ENCODE assay signal across 10 cellular contexts in genomic region chr17:66904760-66905637, GRCh38. TPM values are rescaled to one million over a fixed set of nuclear protein-coding genes. Genes with fewer than 3 reads are reported as not detected.
A peak's percentile ranks its signal among the peaks of the same experiment; 100 is the strongest.
DNase-seq lines count a peak whose midpoint lies in the region; ATAC-seq and TF ChIP-seq lines count a peak whose summit lies in the region.
"Had no signal": no experiment of that assay in that cellular context is flagged by ENCODE, and none has a peak within 500 bp of the region (broad histone marks: within the 10 kb centered on the region; RNA-seq: fewer than 3 reads in every experiment).

No MANE protein-coding gene starts in this region.

- H3K4me1 ChIP-seq in left lung (peaks cover 2 to 5% of the 10 kb centered on the region in 2 donors), endodermal cell (ENCODE audit: control insufficient read depth, insufficient read depth, low read length) (no peaks in the 10 kb centered on the region)

- H3K36me3 ChIP-seq in left lung, result no peaks in the 10 kb centered on the region
- H3K36me3 ChIP-seq in endodermal cell (ENCODE audit: control insufficient read depth, insufficient read depth, low read length), result no peaks in the 10 kb centered on the region

- intact Hi-C loops in left lung (cut with DNase I), result loop anchor here in 1 of 2 donors (5.0 kb wide), 1 partner anchor 188 kb away; no protein-coding TSS in a partner anchor

- DNase-seq in AG08396 (ENCODE audit: low spot score), result peak; percentile 41
- DNase-seq in NCI-H2081 (lab: John Stamatoyannopoulos, UW), result peak; percentile 83 to 94
- DNase-seq in left lung, result no peak
- DNase-seq in endodermal cell, result no peak
- no peak for DNase-seq in activated naive CD4-positive, alpha-beta T cell treated with anti-CD3 and anti-CD28 coated beads, Interleukin-2, amount 10 ng/mL, durations not matched to agents 7 days and 5 days
- no peak for DNase-seq in activated CD4-positive, alpha-beta T cell treated with anti-CD3 and anti-CD28 coated beads, Interleukin-2, amount 50 U/mL, for 48 hours

- peak; percentile 32 for ATAC-seq in left lung
- ATAC-seq in GM21423 (IDR thresholded peaks at IDR 0.05; ENCODE audit: unreplicated experiment), result no peak

- H3K9ac ChIP-seq in endodermal cell (ENCODE audit: extremely low read depth, low read length, poor library complexity, severe bottlenecking), result no peak overlapping the region

- H3K4me3 Mint-ChIP-seq in brain (peak overlapping the region in 3 of 5 experiments; percentile 7 to 27 (median 23)), endodermal cell (no peak overlapping the region)
- no peak overlapping the region for H3K4me3 Mint-ChIP-seq in activated naive CD4-positive, alpha-beta T cell treated with anti-CD3 and anti-CD28 coated beads, Interleukin-2, amount 10 ng/mL, durations not matched to agents 7 days and 5 days
- H3K4me3 Mint-ChIP-seq: activated naive CD8-positive, alpha-beta T cell; CD14-positive monocyte had no signal

- WGBS in endodermal cell (ENCODE audit: insufficient coverage in 1 of 2, insufficient read length in 1 of 2), 2 experiments, result 91 to 94% methylated on average over 10 to 12 of the region's 12 CpGs

- no peak overlapping the region for H3K4me3 ChIP-seq in left lung
- no peak overlapping the region for H3K4me3 ChIP-seq in endodermal cell (ENCODE audit: low read length)

- peaks cover 0 to 7% of the 10 kb centered on the region in 2 donors for H3K27me3 ChIP-seq in left lung
- H3K27me3 ChIP-seq in endodermal cell (ENCODE audit: control insufficient read depth, insufficient read depth, low read length, poor library complexity, severe bottlenecking), result no peaks in the 10 kb centered on the region

- TF ChIP-seq CTCF in brain (conservative IDR thresholded peaks at IDR 0.05) (no peak), left lung (IDR thresholded peaks at IDR 0.05) (no peak), endodermal cell (conservative IDR thresholded peaks at IDR 0.05) (no peak)

- no peaks in the 10 kb centered on the region for H3K36me3 Mint-ChIP-seq in brain
- H3K36me3 Mint-ChIP-seq in endodermal cell (ENCODE audit: low read depth), result no peaks in the 10 kb centered on the region
- no peaks in the 10 kb centered on the region for H3K36me3 Mint-ChIP-seq in activated naive CD4-positive, alpha-beta T cell treated with anti-CD3 and anti-CD28 coated beads, Interleukin-2, amount 10 ng/mL, durations not matched to agents 7 days and 5 days
- H3K36me3 Mint-ChIP-seq: activated naive CD8-positive, alpha-beta T cell; CD14-positive monocyte had no signal

- no peaks in the 10 kb centered on the region for H3K27me3 Mint-ChIP-seq in brain
- peaks cover 6% of the 10 kb centered on the region for H3K27me3 Mint-ChIP-seq in endodermal cell (ENCODE audit: insufficient read depth)
- H3K27me3 Mint-ChIP-seq in activated naive CD4-positive, alpha-beta T cell treated with anti-CD3 and anti-CD28 coated beads, Interleukin-2, amount 10 ng/mL, durations not matched to agents 7 days and 5 days, result peaks cover 3% of the 10 kb centered on the region

- H3K4me1 Mint-ChIP-seq in brain (peaks cover 68% of the 10 kb centered on the region), endodermal cell (peaks cover 7% of the 10 kb centered on the region)
- H3K4me1 Mint-ChIP-seq in activated naive CD4-positive, alpha-beta T cell treated with anti-CD3 and anti-CD28 coated beads, Interleukin-2, amount 10 ng/mL, durations not matched to agents 7 days and 5 days, result peaks cover 4% of the 10 kb centered on the region

- H3K27ac Mint-ChIP-seq in brain, result peak overlapping the region; percentile 76 to 95 (median 78)
- H3K27ac Mint-ChIP-seq in endodermal cell, result no peak overlapping the region
- H3K27ac Mint-ChIP-seq in activated naive CD4-positive, alpha-beta T cell treated with anti-CD3 and anti-CD28 coated beads, Interleukin-2, amount 10 ng/mL, durations not matched to agents 7 days and 5 days, result no peak overlapping the region
- H3K27ac Mint-ChIP-seq: activated naive CD8-positive, alpha-beta T cell; CD14-positive monocyte had no signal

- H3K9me3 Mint-ChIP-seq in brain (peaks cover 0 to 3% (median 0%) of the 10 kb centered on the region in 5 experiments), endodermal cell (no peaks in the 10 kb centered on the region)
- H3K9me3 Mint-ChIP-seq in activated naive CD4-positive, alpha-beta T cell treated with anti-CD3 and anti-CD28 coated beads, Interleukin-2, amount 10 ng/mL, durations not matched to agents 7 days and 5 days, result no peaks in the 10 kb centered on the region

- CTCF ChIA-PET in activated naive CD4-positive, alpha-beta T cell treated with anti-CD3 and anti-CD28 coated beads, Interleukin-2, amount 10 ng/mL, durations not matched to agents 7 days and 5 days (lab: Charles Lee), result interaction anchor here (1.0 kb wide), 1 partner anchor 705 kb away, joined by 3 read pairs; no protein-coding TSS in a partner anchor

- H3K9me3 ChIP-seq in left lung (no peaks in the 10 kb centered on the region), endodermal cell (ENCODE audit: control insufficient read depth, low read length) (no peaks in the 10 kb centered on the region)

- H3K27ac ChIP-seq in left lung (no peak overlapping the region), endodermal cell (ENCODE audit: low read depth, low read length) (no peak overlapping the region)

RNA-seq across cellular contexts. Expression of gene CACNG4, which starts 59.5 kb away (rescaled TPM):
- 50.9 TPM for polyA plus RNA-seq in brain (ENCODE audit: insufficient read depth, low read depth, low replicate concordance)
- total RNA-seq in left lung, result 1 to 10 TPM; 1.5 to 6.0 TPM
- total RNA-seq in endodermal cell, result 1 to 10 TPM in 1 of 2 donors, under 1 TPM in 1; 0.22 to 1.3 TPM
- 40.5 TPM for polyA plus RNA-seq in endodermal cell (2013, experiment 1 of 2)
- 38.6 TPM for polyA plus RNA-seq in endodermal cell (2013, experiment 2 of 2)
- polyA plus RNA-seq: CD14-positive monocyte had no signal

Comparison
In these comparisons a context has a peak if more than half of its experiments do, and no peak if none do; other contexts are left out.
1. DNase-seq: peak in AG08396 (single experiment) and NCI-H2081 (2 of 2); none in left lung (0 of 2), endodermal cell (single experiment), activated naive CD4-positive, alpha-beta T cell treated with anti-CD3 and anti-CD28 coated beads, Interleukin-2, amount 10 ng/mL, durations not matched to agents 7 days and 5 days (single experiment) and activated CD4-positive, alpha-beta T cell treated with anti-CD3 and anti-CD28 coated beads, Interleukin-2, amount 50 U/mL, for 48 hours (0 of 2).
2. H3K27ac Mint-ChIP-seq: peak in brain (5 of 5); none in endodermal cell (single experiment) and activated naive CD4-positive, alpha-beta T cell treated with anti-CD3 and anti-CD28 coated beads, Interleukin-2, amount 10 ng/mL, durations not matched to agents 7 days and 5 days (single experiment).
3. H3K4me3 Mint-ChIP-seq: peak in brain (3 of 5); none in endodermal cell (single experiment) and activated naive CD4-positive, alpha-beta T cell treated with anti-CD3 and anti-CD28 coated beads, Interleukin-2, amount 10 ng/mL, durations not matched to agents 7 days and 5 days (single experiment).